Comparison of ENCODE assay signal across 11 cellular contexts in genomic region chr6:139230421-139230840, GRCh38.
A peak's percentile ranks its signal among the peaks of the same experiment; 100 is the strongest.
DNase-seq lines count a peak whose midpoint lies in the region; ATAC-seq and TF ChIP-seq lines count a peak whose summit lies in the region.
"Had no signal": no experiment of that assay in that cellular context is flagged by ENCODE, and none has a peak within 500 bp of the region (broad histone marks: within the 10 kb centered on the region; RNA-seq: fewer than 3 reads in every experiment).

No MANE protein-coding gene starts in this region.

- H3K18ac ChIP-seq in IMR-90 (ENCODE audit: low read depth, low read length), result no peak overlapping the region

- H4K91ac ChIP-seq in IMR-90 (ENCODE audit: insufficient read depth, low read depth, low read length), result no peak overlapping the region

- H3K4me1 ChIP-seq in Caco-2, result no peaks in the 10 kb centered on the region
- peaks cover 2% of the 10 kb centered on the region; the same call in 1 of the 2 replicates for H3K4me1 ChIP-seq in IMR-90 (ENCODE audit: control insufficient read depth, insufficient read depth, low read length)
- 0 out of 2 replicates have a peak, but pooled peaks cover 8% of the 10 kb centered on the region for H3K4me1 ChIP-seq in PC-9 (replicated peaks; ENCODE audit: insufficient read depth)
- H3K4me1 ChIP-seq in gastroesophageal sphincter, result no peaks in the 10 kb centered on the region
- H3K4me1 ChIP-seq: tibial artery had no signal

- no peak overlapping the region for H4K8ac ChIP-seq in IMR-90 (ENCODE audit: low read depth in 2 of 2, low read length in 2 of 2)

- intact Hi-C loops in Caco-2 (cut with micrococcal nuclease; ENCODE audit: unreplicated experiment) (loop anchor here (1.0 kb wide), 4 partner anchors 79 to 766 kb away; no protein-coding TSS in a partner anchor), IMR-90 (cut with micrococcal nuclease) (loop anchor here (1.0 kb wide), 1 partner anchor 134 kb away; no protein-coding TSS in a partner anchor), PC-9 (cut with micrococcal nuclease; ENCODE audit: unreplicated experiment) (loop anchor here (1.0 kb wide), 1 partner anchor 134 kb away; no protein-coding TSS in a partner anchor), left ventricle myocardium superior (cut with micrococcal nuclease) (no loop called here)

- H4K20me1 ChIP-seq in IMR-90 (ENCODE audit: insufficient read depth, low read length) (no peaks in the 10 kb centered on the region), PC-9 (ENCODE audit: insufficient read depth) (no peaks in the 10 kb centered on the region)

- H3K4me3 Mint-ChIP-seq in Caco-2 (ENCODE audit: unreplicated experiment), result no peak overlapping the region
- H3K4me3 Mint-ChIP-seq in stimulated activated effector memory CD8-positive, alpha-beta T cell treated with anti-CD3 and anti-CD28 coated beads, Interleukin-12 subunit alpha, Interleukin-12 subunit beta, amount 100 ng/mL, for 72 hours, result no peak overlapping the region
- H3K4me3 Mint-ChIP-seq: naive thymus-derived CD8-positive, alpha-beta T cell had no signal

- no peak overlapping the region for H3K27ac Mint-ChIP-seq in Caco-2 (ENCODE audit: unreplicated experiment)
- H3K27ac Mint-ChIP-seq in stimulated activated effector memory CD8-positive, alpha-beta T cell treated with anti-CD3 and anti-CD28 coated beads, Interleukin-12 subunit alpha, Interleukin-12 subunit beta, amount 100 ng/mL, for 72 hours, result no peak overlapping the region

- no peak overlapping the region for H2BK20ac ChIP-seq in IMR-90 (ENCODE audit: low read depth, low read length)

- H3K4me3 ChIP-seq in Caco-2 (ENCODE audit: low read depth, low read length) (no peak overlapping the region), IMR-90 (ENCODE audit: insufficient read depth, low read depth, low read length) (no peak overlapping the region), PC-9 (no peak overlapping the region), gastroesophageal sphincter (no peak overlapping the region)
- H3K4me3 ChIP-seq: tibial artery had no signal

- H3K4ac ChIP-seq in IMR-90 (ENCODE audit: low read depth, low read length), result no peak overlapping the region

- no peak overlapping the region for H2BK15ac ChIP-seq in IMR-90 (ENCODE audit: low read depth, low read length)

- H3K23ac ChIP-seq in IMR-90 (ENCODE audit: low read depth, low read length), result no peak overlapping the region

- no peaks in the 10 kb centered on the region for H3K9me2 ChIP-seq in PC-9 (ENCODE audit: insufficient read depth)

- no peak overlapping the region for H3K14ac ChIP-seq in IMR-90 (replicated peaks; ENCODE audit: low read depth, low read length)

- WGBS in IMR-90 (ENCODE audit: extremely low coverage in 2 of 2, insufficient read length in 1 of 2), 2 experiments, result no CpG with 5 or more reads among the region's 3 CpGs
- WGBS in gastroesophageal sphincter (ENCODE audit: low coverage in 1 of 2), 2 donors, result 42 to 48% methylated on average over 3 of the region's 3 CpGs

- H4K5ac ChIP-seq in IMR-90 (ENCODE audit: low read depth, low read length), result no peak overlapping the region

- H3F3A ChIP-seq in PC-9 (ENCODE audit: insufficient read depth, low read depth), result peaks cover 10% of the 10 kb centered on the region; the same call in 1 of the 2 replicates

- H3K56ac ChIP-seq in IMR-90 (ENCODE audit: extremely low read depth, insufficient read depth, low read length), result no peak overlapping the region

- DNase-seq in Caco-2, result peak; percentile 41 to 53
- peak; percentile 46 for DNase-seq in IMR-90
- DNase-seq in PC-9, result peak; percentile 6 to 86
- no peak for DNase-seq in left ventricle myocardium superior
- no peak for DNase-seq in stimulated activated effector memory CD8-positive, alpha-beta T cell treated with anti-CD3 and anti-CD28 coated beads, Interleukin-12 subunit alpha, Interleukin-12 subunit beta, amount 100 ng/mL, for 72 hours (ENCODE audit: low spot score in 2 of 2)
- DNase-seq in HUDEP-2 (lab: John Stamatoyannopoulos, UW; ENCODE audit: unreplicated experiment in 76 of 76), result no peak
- DNase-seq: NCI-H82, tibial artery had no signal

- TF ChIP-seq RAD21 in IMR-90 (IDR thresholded peaks at IDR 0.05; ENCODE audit: low read length), result peak; percentile 31; the same call in 1 of the 2 replicates

- H2AK9ac ChIP-seq in IMR-90 (replicated peaks; ENCODE audit: low read depth, low read length, poor library complexity), result no peak overlapping the region

- H2AFZ ChIP-seq in IMR-90 (replicated peaks; ENCODE audit: low read length, poor library complexity) (no peak overlapping the region), PC-9 (no peak overlapping the region)

- no peak for TF ChIP-seq EP300 in gastroesophageal sphincter (IDR thresholded peaks at IDR 0.05)

- CTCF ChIA-PET in Caco-2 (lab: Charles Lee) (interaction anchor here (0.8 to 1.6 kb wide), 5 partner anchors 10 to 139 kb away, joined by 3 to 35 read pairs (median 5); no protein-coding TSS in a partner anchor), IMR-90 (lab: Yijun Ruan, JAX) (interaction anchor here (0.7 to 1.3 kb wide), 9 partner anchors 9 to 809 kb away, joined by 3 to 9 read pairs (median 3); no protein-coding TSS in a partner anchor), PC-9 (lab: Charles Lee) (interaction anchor here (0.6 to 1.0 kb wide), 3 partner anchors 11 to 414 kb away, joined by 3 to 5 read pairs (median 3); no protein-coding TSS in a partner anchor)

- H3K9ac ChIP-seq in IMR-90 (ENCODE audit: low read depth, low read length), result no peak overlapping the region

- dilution Hi-C loops in IMR-90 (cut with HindIII; ENCODE audit: low sequenced_read_pairs, unreplicated experiment), result no loop called here

- TF ChIP-seq POLR2A in IMR-90 (IDR thresholded peaks at IDR 0.05; ENCODE audit: low read depth, low read length) (no peak), gastroesophageal sphincter (IDR thresholded peaks at IDR 0.05) (no peak)

- H3K36me3 Mint-ChIP-seq in Caco-2 (ENCODE audit: insufficient read depth, unreplicated experiment), result no peaks in the 10 kb centered on the region
- no peaks in the 10 kb centered on the region for H3K36me3 Mint-ChIP-seq in stimulated activated effector memory CD8-positive, alpha-beta T cell treated with anti-CD3 and anti-CD28 coated beads, Interleukin-12 subunit alpha, Interleukin-12 subunit beta, amount 100 ng/mL, for 72 hours

- no peak overlapping the region for H2AK5ac ChIP-seq in IMR-90 (ENCODE audit: low read depth, low read length)

- H3K27me3 ChIP-seq in Caco-2 (replicated peaks; ENCODE audit: control insufficient read depth, insufficient read depth, low read length) (no peaks in the 10 kb centered on the region), IMR-90 (ENCODE audit: control insufficient read depth, insufficient read depth, low read length) (no peaks in the 10 kb centered on the region), PC-9 (ENCODE audit: insufficient read depth, low read depth) (no peaks in the 10 kb centered on the region), gastroesophageal sphincter (no peaks in the 10 kb centered on the region)
- H3K27me3 ChIP-seq: tibial artery had no signal

- no peaks in the 10 kb centered on the region for H3K79me1 ChIP-seq in IMR-90 (ENCODE audit: low read depth in 1 of 2, low read length in 2 of 2)

- H3K9me3 ChIP-seq in Caco-2 (no peaks in the 10 kb centered on the region; the same call in 1 of the 2 replicates), IMR-90 (ENCODE audit: control insufficient read depth, insufficient read depth, low read length) (peaks cover 4% of the 10 kb centered on the region; the same call in 1 of the 2 replicates), PC-9 (ENCODE audit: insufficient read depth, low read depth) (no peaks in the 10 kb centered on the region; the same call in 1 of the 2 replicates), gastroesophageal sphincter (peaks cover 0 to 5% (median 0%) of the 10 kb centered on the region in 3 donors)
- H3K9me3 ChIP-seq: tibial artery had no signal

- ATAC-seq in IMR-90 (ENCODE audit: low read depth) (peak; percentile 80), left ventricle myocardium superior (peak; percentile 47), GM19463 (IDR thresholded peaks at IDR 0.05; ENCODE audit: unreplicated experiment) (no peak), gastroesophageal sphincter (no peak)
- ATAC-seq in stimulated activated effector memory CD8-positive, alpha-beta T cell treated with anti-CD3 and anti-CD28 coated beads, Interleukin-12 subunit alpha, Interleukin-12 subunit beta, amount 100 ng/mL, for 72 hours, result no peak
- ATAC-seq: naive thymus-derived CD8-positive, alpha-beta T cell had no signal

- H3K4me2 ChIP-seq in IMR-90 (ENCODE audit: low read depth, low read length), result no peak overlapping the region
- no peak overlapping the region for H3K4me2 ChIP-seq in PC-9

- peak in 1 of 2 experiments; percentile 25 for TF ChIP-seq CTCF in Caco-2 (IDR thresholded peaks at IDR 0.05; ENCODE audit: insufficient read depth in 1 of 2, low read depth in 1 of 2, low read length in 1 of 2, severe bottlenecking in 1 of 2, unreplicated experiment in 1 of 2)
- peak; percentile 25; the same call in 1 of the 2 replicates for TF ChIP-seq CTCF in IMR-90 (conservative IDR thresholded peaks at IDR 0.05; ENCODE audit: low read depth, low read length)
- TF ChIP-seq CTCF in PC-9 (conservative IDR thresholded peaks at IDR 0.05), result peak; percentile 41; the same call in 1 of the 2 replicates
- TF ChIP-seq CTCF in gastroesophageal sphincter (IDR thresholded peaks at IDR 0.05), result no peak

- no peaks in the 10 kb centered on the region for H3K9me1 ChIP-seq in IMR-90 (ENCODE audit: insufficient read depth, low read length)

- H3K27me3 Mint-ChIP-seq in Caco-2 (ENCODE audit: insufficient read depth, unreplicated experiment), result no peaks in the 10 kb centered on the region
- H3K27me3 Mint-ChIP-seq: naive thymus-derived CD8-positive, alpha-beta T cell had no signal

- H3K9me3 Mint-ChIP-seq in Caco-2 (ENCODE audit: unreplicated experiment), result peaks cover 10% of the 10 kb centered on the region
- peaks cover 2% of the 10 kb centered on the region for H3K9me3 Mint-ChIP-seq in stimulated activated effector memory CD8-positive, alpha-beta T cell treated with anti-CD3 and anti-CD28 coated beads, Interleukin-12 subunit alpha, Interleukin-12 subunit beta, amount 100 ng/mL, for 72 hours

- POLR2A ChIA-PET in Caco-2 (lab: Charles Lee) (no interaction called here), IMR-90 (lab: Charles Lee; ENCODE audit: unreplicated experiment) (interaction anchor here (0.6 kb wide), 1 partner anchor 142 kb away, joined by 3 read pairs; no protein-coding TSS in a partner anchor), PC-9 (lab: Charles Lee; ENCODE audit: unreplicated experiment) (no interaction called here)

- no TSS peak for BruUV-seq in Caco-2 (replicated peaks; lab: Mats Ljungman, UMichigan)
- no TSS peak for BruUV-seq in IMR-90 (replicated peaks; lab: Mats Ljungman, UMichigan)
- BruUV-seq in PC-9 (replicated peaks; lab: Mats Ljungman, UMichigan), result no TSS peak

- no peaks in the 10 kb centered on the region for H3K79me2 ChIP-seq in PC-9 (ENCODE audit: low read depth)

- H3K4me1 Mint-ChIP-seq in Caco-2 (ENCODE audit: low read depth, unreplicated experiment), result peaks cover 12% of the 10 kb centered on the region
- H3K4me1 Mint-ChIP-seq in stimulated activated effector memory CD8-positive, alpha-beta T cell treated with anti-CD3 and anti-CD28 coated beads, Interleukin-12 subunit alpha, Interleukin-12 subunit beta, amount 100 ng/mL, for 72 hours, result no peaks in the 10 kb centered on the region

- H2BK5ac ChIP-seq in IMR-90 (ENCODE audit: low read depth, low read length, poor library complexity, severe bottlenecking), result no peak overlapping the region

- no peak overlapping the region for H3K27ac ChIP-seq in IMR-90 (ENCODE audit: insufficient read depth, low read length)
- H3K27ac ChIP-seq in PC-9, result no peak overlapping the region
- H3K27ac ChIP-seq in gastroesophageal sphincter, result no peak overlapping the region
- H3K27ac ChIP-seq: tibial artery had no signal

- H3K36me3 ChIP-seq in Caco-2 (ENCODE audit: control insufficient read depth, insufficient read depth, low read length) (no peaks in the 10 kb centered on the region), IMR-90 (ENCODE audit: control insufficient read depth, insufficient read depth, low read length) (no peaks in the 10 kb centered on the region), PC-9 (ENCODE audit: low read depth) (no peaks in the 10 kb centered on the region), gastroesophageal sphincter (no peaks in the 10 kb centered on the region)
- H3K36me3 ChIP-seq: tibial artery had no signal

- H2BK120ac ChIP-seq in IMR-90 (ENCODE audit: low read depth, low read length), result no peak overlapping the region

- in situ Hi-C loops in IMR-90 (cut with MboI; ENCODE audit: low sequenced_read_pairs), result no loop called here

Comparison
In these comparisons a context has a peak if more than half of its experiments do, and no peak if none do; other contexts are left out.
1. DNase-seq: peak in Caco-2 (2 of 2), IMR-90 (single experiment) and PC-9 (2 of 2); none in left ventricle myocardium superior (single experiment), stimulated activated effector memory CD8-positive, alpha-beta T cell treated with anti-CD3 and anti-CD28 coated beads, Interleukin-12 subunit alpha, Interleukin-12 subunit beta, amount 100 ng/mL, for 72 hours (0 of 2) and HUDEP-2 (0 of 76).
2. CTCF ChIP-seq: peak in IMR-90 (single experiment) and PC-9 (single experiment); none in gastroesophageal sphincter (0 of 4).
3. ATAC-seq: peak in IMR-90 (single experiment) and left ventricle myocardium superior (single experiment); none in stimulated activated effector memory CD8-positive, alpha-beta T cell treated with anti-CD3 and anti-CD28 coated beads, Interleukin-12 subunit alpha, Interleukin-12 subunit beta, amount 100 ng/mL, for 72 hours (single experiment), GM19463 (single experiment) and gastroesophageal sphincter (single experiment).